In the genomic region with DNA sequence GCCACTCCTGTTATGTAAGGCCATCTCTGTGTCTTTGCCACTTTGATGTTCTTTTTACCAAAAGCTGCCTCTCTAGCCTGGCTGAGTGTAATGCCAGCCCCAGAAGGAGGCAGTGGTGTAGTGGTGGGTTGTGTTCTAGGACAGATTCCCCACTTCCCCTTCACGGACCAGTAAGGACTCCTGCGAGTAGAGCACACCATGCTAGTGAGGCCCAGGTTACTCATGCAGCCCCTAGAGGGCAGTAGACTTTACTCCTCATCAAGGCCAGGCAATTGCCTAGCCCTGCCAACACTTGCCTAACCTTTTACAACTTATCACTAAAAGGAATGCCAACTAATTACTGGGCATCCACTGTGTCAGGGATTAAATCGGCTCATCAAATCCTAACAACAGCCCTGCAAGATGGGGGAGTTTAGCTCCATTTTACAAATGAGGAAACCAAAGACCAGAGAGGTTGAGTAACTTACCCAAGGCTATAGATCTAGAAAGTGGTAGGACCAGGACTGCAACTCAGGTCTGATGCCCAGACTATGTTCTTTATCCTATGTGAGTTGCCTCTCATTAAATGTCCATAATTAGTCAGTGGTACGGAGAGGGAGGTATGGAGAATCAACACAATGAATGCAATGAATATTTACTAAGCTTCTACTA, we compare ENCODE assay signal across 8 cellular contexts.
DNase-seq lines count a peak whose midpoint lies in the region; ATAC-seq and TF ChIP-seq lines count a peak whose summit lies in the region.

No MANE protein-coding gene starts in this region.

- TF ChIP-seq CTCF in GM20000 (IDR thresholded peaks at IDR 0.05; ENCODE audit: extremely low read depth, missing control alignments) = peak; percentile 60
- peak; percentile 59 for TF ChIP-seq CTCF in fibroblast of mammary gland (conservative IDR thresholded peaks at IDR 0.05; ENCODE audit: control insufficient read depth, insufficient read depth, low read depth, low read length)

- peak; percentile 66 for ATAC-seq in HG03521 (IDR thresholded peaks at IDR 0.05; ENCODE audit: unreplicated experiment)
- no peak for ATAC-seq in GM18511 (IDR thresholded peaks at IDR 0.05; ENCODE audit: unreplicated experiment)

- DNase-seq in Daoy (ENCODE audit: low read depth) (peak; percentile 27), GM20000 (ENCODE audit: low spot score) (peak; percentile 51), SKM-1 treated with dmso at 0.1 percent for 144 hours (lab: John Stamatoyannopoulos, UW; ENCODE audit: unreplicated experiment) (peak; percentile 81), fibroblast of mammary gland (ENCODE audit: low read depth) (peak; percentile 49)
- peak; percentile 7 for DNase-seq in stimulated activated CD4-positive, alpha-beta T cell treated with anti-CD3 and anti-CD28 coated beads, Interleukin-2, amount 100 ng/mL, for 4 hours (ENCODE audit: low read depth)
- DNase-seq in activated effector memory CD4-positive, alpha-beta T cell treated with anti-CD3 and anti-CD28 coated beads, Interleukin-2, amount 50 U/mL, for 16 hours = no peak

- H3K4me3 ChIP-seq in fibroblast of mammary gland (ENCODE audit: control insufficient read depth, low read depth, low read length) = no peak overlapping the region
